ENCODE assay signal across 8 cellular contexts in genomic region chr14:73762375-73762822, GRCh38. TPM values are rescaled to one million over a fixed set of nuclear protein-coding genes. Genes with fewer than 3 reads are reported as not detected.
DNase-seq lines count a peak whose midpoint lies in the region; ATAC-seq and TF ChIP-seq lines count a peak whose summit lies in the region.

No MANE protein-coding gene starts in this region.

- H3K9me3 ChIP-seq in effector memory CD4-positive, alpha-beta T cell (ENCODE audit: control insufficient read depth, low read length): no peaks in the 10 kb centered on the region

- H3K36me3 ChIP-seq in effector memory CD4-positive, alpha-beta T cell (ENCODE audit: control insufficient read depth, insufficient read depth, low read length): no peaks in the 10 kb centered on the region

- no peaks in the 10 kb centered on the region for H3K27me3 ChIP-seq in effector memory CD4-positive, alpha-beta T cell (replicated peaks; ENCODE audit: control insufficient read depth, insufficient read depth, low read length, poor library complexity, severe bottlenecking)
- no peaks in the 10 kb centered on the region for H3K27me3 ChIP-seq in dorsolateral prefrontal cortex

- no peaks in the 10 kb centered on the region for H3K9me3 Mint-ChIP-seq in activated CD8-positive, alpha-beta memory T cell treated with anti-CD3 and anti-CD28 coated beads, Interleukin-2, amount 10 ng/mL, durations not matched to agents 7 days and 5 days (ENCODE audit: low read depth)
- no peaks in the 10 kb centered on the region for H3K9me3 Mint-ChIP-seq in stimulated activated naive CD8-positive, alpha-beta T cell treated with anti-CD3 and anti-CD28 coated beads, Interleukin-15, amount 100 ng/mL, for 72 hours

- H3K4me1 Mint-ChIP-seq in activated CD8-positive, alpha-beta memory T cell treated with anti-CD3 and anti-CD28 coated beads, Interleukin-2, amount 10 ng/mL, durations not matched to agents 7 days and 5 days: peaks cover 66% of the 10 kb centered on the region
- peaks cover 81% of the 10 kb centered on the region for H3K4me1 Mint-ChIP-seq in stimulated activated naive CD8-positive, alpha-beta T cell treated with anti-CD3 and anti-CD28 coated beads, Interleukin-15, amount 100 ng/mL, for 72 hours

- intact Hi-C loops in dorsolateral prefrontal cortex (cut with DNase I): no loop called here

- H3K4me3 Mint-ChIP-seq in activated CD8-positive, alpha-beta memory T cell treated with anti-CD3 and anti-CD28 coated beads, Interleukin-2, amount 10 ng/mL, durations not matched to agents 7 days and 5 days: peak overlapping the region; percentile 40
- H3K4me3 Mint-ChIP-seq in stimulated activated naive CD8-positive, alpha-beta T cell treated with anti-CD3 and anti-CD28 coated beads, Interleukin-15, amount 100 ng/mL, for 72 hours: peak overlapping the region; percentile 83 to 89

- peaks cover 44% of the 10 kb centered on the region for H3K4me1 ChIP-seq in effector memory CD4-positive, alpha-beta T cell (ENCODE audit: control insufficient read depth, insufficient read depth, low read length, poor library complexity, severe bottlenecking)

- peak overlapping the region; percentile 90 for H3K27ac Mint-ChIP-seq in activated CD8-positive, alpha-beta memory T cell treated with anti-CD3 and anti-CD28 coated beads, Interleukin-2, amount 10 ng/mL, durations not matched to agents 7 days and 5 days
- peak overlapping the region; percentile 74 to 96 for H3K27ac Mint-ChIP-seq in stimulated activated naive CD8-positive, alpha-beta T cell treated with anti-CD3 and anti-CD28 coated beads, Interleukin-15, amount 100 ng/mL, for 72 hours

- peak; percentile 86 for DNase-seq in activated CD8-positive, alpha-beta memory T cell treated with anti-CD3 and anti-CD28 coated beads, Interleukin-2, amount 10 ng/mL, durations not matched to agents 7 days and 5 days
- DNase-seq in activated CD8-positive, alpha-beta memory T cell treated with anti-CD3 and anti-CD28 coated beads, Interleukin-2, amount 50 U/mL, for 4 hours: no peak
- DNase-seq in effector memory CD4-positive, alpha-beta T cell: no peak
- peak in 1 of 2 donors; percentile 73 for DNase-seq in stimulated activated naive CD8-positive, alpha-beta T cell treated with anti-CD3 and anti-CD28 coated beads, Interleukin-15, amount 100 ng/mL, for 72 hours
- DNase-seq in dorsolateral prefrontal cortex (no peak), DMS114 treated with DMSO at 0.1 percent for 48 hours (lab: John Stamatoyannopoulos, UW; ENCODE audit: unreplicated experiment) (no peak), AG08395 (ENCODE audit: low spot score) (no peak)

- CTCF ChIA-PET in activated CD8-positive, alpha-beta memory T cell treated with anti-CD3 and anti-CD28 coated beads, Interleukin-2, amount 10 ng/mL, durations not matched to agents 7 days and 5 days (lab: Charles Lee): interaction anchor here (0.8 to 14.1 kb wide), 11 partner anchors 10 to 124 kb away, joined by 3 to 151 read pairs (median 10); partner anchors contain the start of genes PTGR2 and ZNF410

- H3K27me3 Mint-ChIP-seq in activated CD8-positive, alpha-beta memory T cell treated with anti-CD3 and anti-CD28 coated beads, Interleukin-2, amount 10 ng/mL, durations not matched to agents 7 days and 5 days: no peaks in the 10 kb centered on the region
- no peaks in the 10 kb centered on the region for H3K27me3 Mint-ChIP-seq in stimulated activated naive CD8-positive, alpha-beta T cell treated with anti-CD3 and anti-CD28 coated beads, Interleukin-15, amount 100 ng/mL, for 72 hours

- TF ChIP-seq CTCF in dorsolateral prefrontal cortex (IDR thresholded peaks at IDR 0.05 in 54 of 56, conservative IDR thresholded peaks at IDR 0.05 in 2 of 56; ENCODE audit: low read depth in 1 of 56, partially characterized antibody in 56 of 56): no peak

- peak; percentile 17 for ATAC-seq in activated CD8-positive, alpha-beta memory T cell treated with anti-CD3 and anti-CD28 coated beads, Interleukin-2, amount 10 ng/mL, durations not matched to agents 7 days and 5 days
- peak; percentile 23 for ATAC-seq in HG03342 (IDR thresholded peaks at IDR 0.05; ENCODE audit: unreplicated experiment)
- peak; percentile 2 for ATAC-seq in stimulated activated naive CD8-positive, alpha-beta T cell treated with anti-CD3 and anti-CD28 coated beads, Interleukin-15, amount 100 ng/mL, for 72 hours

- peak overlapping the region; percentile 32 for H3K4me3 ChIP-seq in effector memory CD4-positive, alpha-beta T cell (ENCODE audit: insufficient read depth, low read depth, low read length, poor library complexity, severe bottlenecking)
- H3K4me3 ChIP-seq in dorsolateral prefrontal cortex: no peak overlapping the region

- H3K36me3 Mint-ChIP-seq in activated CD8-positive, alpha-beta memory T cell treated with anti-CD3 and anti-CD28 coated beads, Interleukin-2, amount 10 ng/mL, durations not matched to agents 7 days and 5 days: peaks cover 8% of the 10 kb centered on the region

- H3K27ac ChIP-seq in effector memory CD4-positive, alpha-beta T cell (ENCODE audit: insufficient read depth, low read length, poor library complexity, severe bottlenecking): peak overlapping the region; percentile 93
- peak overlapping the region in 14 of 59 donors; percentile 2 to 99 (median 38) for H3K27ac ChIP-seq in dorsolateral prefrontal cortex

RNA-seq across cellular contexts. Expression of gene PNMA1, which starts 48.2 kb away (rescaled TPM):
- total RNA-seq in activated CD8-positive, alpha-beta memory T cell treated with anti-CD3 and anti-CD28 coated beads, Interleukin-2, amount 10 ng/mL, durations not matched to agents 7 days and 5 days: 10 to 100 TPM; 27.1 to 36.6 TPM
- total RNA-seq in dorsolateral prefrontal cortex: 100 to 1,000 TPM in 119 of 120 experiments, 10 to 100 TPM in 1; 87.5 to 250 (median 176) TPM
